In the genomic region with DNA sequence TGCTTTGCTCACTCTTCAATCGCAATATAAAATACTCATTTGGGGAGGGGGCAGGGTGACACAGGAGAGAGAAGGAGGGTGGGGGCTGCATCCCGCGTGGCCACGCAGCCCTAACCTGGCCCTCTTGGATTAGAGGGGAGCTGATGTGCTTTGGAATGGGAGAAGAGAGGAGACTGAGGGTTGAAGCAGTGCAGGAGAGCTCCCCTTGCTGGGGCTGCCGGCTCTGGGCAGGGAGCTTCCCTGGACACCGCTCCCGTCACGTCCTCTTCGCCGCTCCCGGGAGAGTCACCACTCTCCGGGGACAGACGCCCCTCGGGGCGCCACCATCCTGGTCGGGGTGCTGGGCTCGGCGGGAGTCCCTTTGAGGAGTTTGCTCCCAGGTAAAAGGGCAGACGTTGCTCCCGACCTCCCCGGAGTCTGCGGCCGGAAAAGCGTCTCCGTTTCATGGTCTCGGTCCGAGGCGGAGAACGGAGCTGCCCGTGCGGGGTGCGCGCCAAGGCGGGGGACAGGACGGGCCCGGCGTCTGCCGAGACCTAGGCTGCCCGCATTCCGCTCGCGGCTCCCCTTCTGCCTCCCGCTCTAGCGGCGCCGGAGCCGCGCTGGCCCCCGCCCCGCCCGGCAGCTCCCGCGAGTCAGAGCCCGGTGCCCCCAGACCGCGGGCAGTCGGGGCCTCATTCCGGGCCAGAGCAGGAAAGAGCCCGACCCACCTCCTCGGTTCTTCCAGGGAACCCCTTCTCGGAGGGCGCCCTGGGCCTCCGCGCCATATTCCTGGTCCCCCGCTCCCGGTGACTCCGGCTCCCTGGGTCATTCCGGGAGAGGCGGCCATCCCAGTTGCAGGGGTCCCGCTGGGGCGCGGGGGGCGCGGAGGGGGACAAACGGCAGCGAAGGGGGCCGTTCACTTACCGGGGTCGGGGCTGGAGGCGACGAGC, we compare ENCODE assay signal across 9 cellular contexts. TPM values are rescaled to one million over a fixed set of nuclear protein-coding genes. Genes with fewer than 3 reads are reported as not detected.
DNase-seq lines count a peak whose midpoint lies in the region; ATAC-seq, FAIRE-seq and TF ChIP-seq lines count a peak whose summit lies in the region.
"Had no signal": no experiment of that assay in that cellular context is flagged by ENCODE, and none has a peak within 500 bp of the region (broad histone marks: within the 10 kb centered on the region; RNA-seq: fewer than 3 reads in every experiment).

No MANE protein-coding gene starts in this region.

- no peak for FAIRE-seq in H54 (lab: Jason Lieb, UNC)
- FAIRE-seq: A549 had no signal

- H3K4me3 ChIP-seq in astrocyte of the cerebellum (ENCODE audit: low read depth, low read length) (peak overlapping the region; percentile 45), iPS-11a (ENCODE audit: low read depth, low read length) (peak overlapping the region; percentile 40), skeletal muscle satellite cell (ENCODE audit: low read length) (peak overlapping the region; percentile 70)
- H3K4me3 ChIP-seq: A549 had no signal

- no peak overlapping the region for H3K9ac ChIP-seq in skeletal muscle satellite cell (ENCODE audit: low read depth, low read length)

- in situ Hi-C loops in astrocyte of the cerebellum (cut with HindIII; ENCODE audit: low sequenced_read_pairs): no loop called here

- no peak for ATAC-seq in GM18870 (IDR thresholded peaks at IDR 0.05; ENCODE audit: unreplicated experiment)

- H3K4me2 ChIP-seq in skeletal muscle satellite cell (ENCODE audit: low read length): peak overlapping the region; percentile 87
- H3K4me2 ChIP-seq: A549 had no signal

- H3K36me3 ChIP-seq in skeletal muscle satellite cell (ENCODE audit: insufficient read depth, low read length): no peaks in the 10 kb centered on the region

- peak in 2 of 3 experiments; percentile 83 to 90 for DNase-seq in NCI-H1417 (lab: John Stamatoyannopoulos, UW)
- DNase-seq in NCI-H1417 treated with DMSO at 0.1 percent for 48 hours (lab: John Stamatoyannopoulos, UW): no peak
- DNase-seq in astrocyte of the cerebellum (ENCODE audit: low read depth): no peak
- DNase-seq in activated gamma-delta T cell treated with Interleukin-2 at 50 U/mL for 16 hours: no peak
- no peak for DNase-seq in H54 (ENCODE audit: insufficient read length, low spot score)

- H3K4me1 ChIP-seq in skeletal muscle satellite cell (ENCODE audit: control insufficient read depth, insufficient read depth, low read length): peaks cover 7% of the 10 kb centered on the region
- H3K4me1 ChIP-seq: A549 had no signal

- no peak for TF ChIP-seq CTCF in astrocyte of the cerebellum (IDR thresholded peaks at IDR 0.05; ENCODE audit: low read depth, low read length, missing control alignments)

- H3K9me3 ChIP-seq in skeletal muscle satellite cell (replicated peaks; ENCODE audit: low read length): no peaks in the 10 kb centered on the region
- H3K9me3 ChIP-seq: A549 had no signal

- peaks cover 78% of the 10 kb centered on the region for H3K27me3 ChIP-seq in skeletal muscle satellite cell (ENCODE audit: control insufficient read depth, insufficient read depth, low read length)

- no peak for TF ChIP-seq POLR2A in H54 (IDR thresholded peaks at IDR 0.05; ENCODE audit: low read depth, low read length)

RNA-seq across cellular contexts. Expression of gene SLC7A14, which starts 0.6 kb away (rescaled TPM):
- total RNA-seq in skeletal muscle satellite cell (2012; rRNA removed): under 0.01 and 0.66 TPM in 2 replicates

Comparison
In these comparisons a context has a peak if more than half of its experiments do, and no peak if none do; other contexts are left out.
1. DNase-seq: peak in NCI-H1417 (2 of 3); none in NCI-H1417 treated with DMSO at 0.1 percent for 48 hours (single experiment), astrocyte of the cerebellum (single experiment), activated gamma-delta T cell treated with Interleukin-2 at 50 U/mL for 16 hours (single experiment) and H54 (single experiment).
2. Peak in every context shown above with its lines, with median percentiles within 50 percentile points of each other: H3K4me3 ChIP-seq.